25 cellular contexts compared by ENCODE assay signal in genomic region chr21:41848971-41849580, GRCh38. TPM values are rescaled to one million over a fixed set of nuclear protein-coding genes. Genes with fewer than 3 reads are reported as not detected.
A peak's percentile ranks its signal among the peaks of the same experiment; 100 is the strongest.
DNase-seq lines count a peak whose midpoint lies in the region; ATAC-seq and TF ChIP-seq lines count a peak whose summit lies in the region.
"Had no signal": no experiment of that assay in that cellular context is flagged by ENCODE, and none has a peak within 500 bp of the region (broad histone marks: within the 10 kb centered on the region; RNA-seq: fewer than 3 reads in every experiment).

No MANE protein-coding gene starts in this region.

- H3K27me3 ChIP-seq in OCI-LY1 (ENCODE audit: insufficient read depth, low read length) (no peaks in the 10 kb centered on the region), spleen (replicated peaks in 1 of 7) (no peaks in the 10 kb centered on the region)
- H3K27me3 ChIP-seq: BLaER1 had no signal

- no peaks in the 10 kb centered on the region for H3K79me2 ChIP-seq in OCI-LY1 (ENCODE audit: insufficient read depth, low read length)

- H3K27me3 Mint-ChIP-seq in osteocyte (ENCODE audit: unreplicated experiment) = no peaks in the 10 kb centered on the region
- no peaks in the 10 kb centered on the region for H3K27me3 Mint-ChIP-seq in activated CD8-positive, alpha-beta memory T cell treated with anti-CD3 and anti-CD28 coated beads, Interleukin-2, amount 10 ng/mL, durations not matched to agents 7 days and 5 days

- H3K4me3 Mint-ChIP-seq in osteocyte (ENCODE audit: unreplicated experiment) = no peak overlapping the region
- H3K4me3 Mint-ChIP-seq in activated CD8-positive, alpha-beta memory T cell treated with anti-CD3 and anti-CD28 coated beads, Interleukin-2, amount 10 ng/mL, durations not matched to agents 7 days and 5 days = no peak overlapping the region
- H3K4me3 Mint-ChIP-seq: CD8-positive, alpha-beta memory T cell had no signal

- peak; percentile 29 for DNase-seq in NCI-H82 (lab: John Stamatoyannopoulos, UW)
- no peak for DNase-seq in NCI-H82 treated with DMSO at 0.1 percent for 48 hours (lab: John Stamatoyannopoulos, UW; ENCODE audit: unreplicated experiment)
- DNase-seq in left colon = no peak
- DNase-seq in spleen = peak; percentile 16
- DNase-seq in osteocyte (ENCODE audit: extremely low spot score, unreplicated experiment) = no peak
- no peak for DNase-seq in SW480 (ENCODE audit: low spot score)
- DNase-seq in activated CD8-positive, alpha-beta memory T cell treated with anti-CD3 and anti-CD28 coated beads, Interleukin-2, amount 10 ng/mL, durations not matched to agents 7 days and 5 days = no peak
- DNase-seq: ACHN; CD8-positive, alpha-beta memory T cell; GF-D8; IMR-90; NCI-H1105; NCI-H146; NCI-H2029 treated with DMSO at 0.1 percent for 48 hours; NCI-H2171; NCI-H345; NCI-H524; NCI-H774; PC-3; SHP77 had no signal

- H3F3A ChIP-seq in OCI-LY1 (ENCODE audit: insufficient read depth, low read length) = no peaks in the 10 kb centered on the region; the same call in 1 of the 2 replicates

- no peak for TF ChIP-seq POLR2A in spleen (IDR thresholded peaks at IDR 0.05)

- TF ChIP-seq CTCF in OCI-LY1 (IDR thresholded peaks at IDR 0.05; ENCODE audit: low read length) = no peak
- no peak for TF ChIP-seq CTCF in spleen (IDR thresholded peaks at IDR 0.05 in 8 of 11, conservative IDR thresholded peaks at IDR 0.05 in 3 of 11)
- TF ChIP-seq CTCF in osteocyte (IDR thresholded peaks at IDR 0.05) = no peak

- H3K36me3 ChIP-seq in OCI-LY1 (ENCODE audit: insufficient read depth, low read length) (peaks cover 81% of the 10 kb centered on the region), spleen (peaks cover 0 to 88% (median 23%) of the 10 kb centered on the region in 6 donors)

- no peaks in the 10 kb centered on the region for H3K4me1 Mint-ChIP-seq in osteocyte (ENCODE audit: unreplicated experiment)
- H3K4me1 Mint-ChIP-seq in activated CD8-positive, alpha-beta memory T cell treated with anti-CD3 and anti-CD28 coated beads, Interleukin-2, amount 10 ng/mL, durations not matched to agents 7 days and 5 days = no peaks in the 10 kb centered on the region

- H3K4me1 ChIP-seq in OCI-LY1 (ENCODE audit: insufficient read depth, low read length, severe bottlenecking) = peaks cover 68% of the 10 kb centered on the region
- H3K4me1 ChIP-seq in spleen = no peaks in the 10 kb centered on the region

- no peak overlapping the region for H3K9ac ChIP-seq in OCI-LY1 (ENCODE audit: low read length)
- H3K9ac ChIP-seq: BLaER1, KMS-11 had no signal

- no peak overlapping the region for H3K27ac Mint-ChIP-seq in osteocyte (ENCODE audit: unreplicated experiment)
- no peak overlapping the region for H3K27ac Mint-ChIP-seq in activated CD8-positive, alpha-beta memory T cell treated with anti-CD3 and anti-CD28 coated beads, Interleukin-2, amount 10 ng/mL, durations not matched to agents 7 days and 5 days

- H3K9me3 Mint-ChIP-seq in osteocyte (ENCODE audit: unreplicated experiment) = no peaks in the 10 kb centered on the region
- no peaks in the 10 kb centered on the region for H3K9me3 Mint-ChIP-seq in activated CD8-positive, alpha-beta memory T cell treated with anti-CD3 and anti-CD28 coated beads, Interleukin-2, amount 10 ng/mL, durations not matched to agents 7 days and 5 days (ENCODE audit: low read depth)
- H3K9me3 Mint-ChIP-seq: CD8-positive, alpha-beta memory T cell had no signal

- CTCF ChIA-PET in activated CD8-positive, alpha-beta memory T cell treated with anti-CD3 and anti-CD28 coated beads, Interleukin-2, amount 10 ng/mL, durations not matched to agents 7 days and 5 days (lab: Charles Lee) = interaction anchor here (1.2 kb wide), 1 partner anchor 259 kb away, joined by 3 read pairs; no protein-coding TSS in a partner anchor

- WGBS in spleen, 5 donors = 87 to 94% (median 91%) methylated on average over 15 of the region's 15 CpGs

- H3K9me2 ChIP-seq in OCI-LY1 (ENCODE audit: low read depth, low read length) = no peaks in the 10 kb centered on the region

- H3K36me3 Mint-ChIP-seq in osteocyte (ENCODE audit: unreplicated experiment) = peaks cover 12% of the 10 kb centered on the region
- H3K36me3 Mint-ChIP-seq in activated CD8-positive, alpha-beta memory T cell treated with anti-CD3 and anti-CD28 coated beads, Interleukin-2, amount 10 ng/mL, durations not matched to agents 7 days and 5 days = peaks cover 3% of the 10 kb centered on the region

- intact Hi-C loops in left colon (cut with DNase I, micrococcal nuclease) = no loop called here
- intact Hi-C loops in spleen (cut with DNase I; ENCODE audit: low total_unique reads) = no loop called here

- no peak overlapping the region for H3K4me2 ChIP-seq in OCI-LY1 (ENCODE audit: low read length)
- H3K4me2 ChIP-seq: BLaER1, KMS-11 had no signal

- H4K20me1 ChIP-seq in OCI-LY1 (ENCODE audit: insufficient read depth, low read length) = no peaks in the 10 kb centered on the region
- H4K20me1 ChIP-seq: BLaER1 had no signal

- H3K4me3 ChIP-seq in OCI-LY1 (ENCODE audit: low read depth, low read length, poor library complexity, severe bottlenecking) (no peak overlapping the region), spleen (no peak overlapping the region)
- H3K4me3 ChIP-seq: BLaER1, SK-N-MC had no signal

- H3K27ac ChIP-seq in OCI-LY1 (ENCODE audit: low read depth, low read length, poor library complexity, severe bottlenecking) (peak overlapping the region; percentile 93), spleen (no peak overlapping the region)
- H3K27ac ChIP-seq: 22Rv1, BLaER1, KMS-11, SK-N-MC had no signal

- ATAC-seq in left colon = peak; percentile 23
- ATAC-seq in activated CD8-positive, alpha-beta memory T cell treated with anti-CD3 and anti-CD28 coated beads, Interleukin-2, amount 10 ng/mL, durations not matched to agents 7 days and 5 days = no peak
- ATAC-seq: PC-3 had no signal

- H3K9me3 ChIP-seq in OCI-LY1 (ENCODE audit: low read length) (no peaks in the 10 kb centered on the region), spleen (no peaks in the 10 kb centered on the region)
- H3K9me3 ChIP-seq: BLaER1 had no signal

- H2AFZ ChIP-seq in OCI-LY1 (ENCODE audit: low read length) = no peak overlapping the region

RNA-seq across cellular contexts. Expression of gene PRDM15, which starts 30.1 kb away (rescaled TPM):
- total RNA-seq in left colon = 1 to 10 TPM; 5.1 to 7.8 TPM
- 10 to 100 TPM in 6 of 7 donors, 1 to 10 TPM in 1; 8.4 to 18.0 (median 12.2) TPM for total RNA-seq in spleen
- 1 to 10 TPM; 4.4 to 6.5 (median 6.0) TPM for polyA plus RNA-seq in spleen
- total RNA-seq in osteocyte = 6.6 and 11.4 TPM in 2 replicates
- 10 to 100 TPM; 10.8 to 13.4 TPM for total RNA-seq in activated CD8-positive, alpha-beta memory T cell treated with anti-CD3 and anti-CD28 coated beads, Interleukin-2, amount 10 ng/mL, durations not matched to agents 7 days and 5 days

Comparison
In these comparisons a context has a peak if more than half of its experiments do, and no peak if none do; other contexts are left out.
1. DNase-seq: peak in NCI-H82 (single experiment) and spleen (single experiment); none in NCI-H82 treated with DMSO at 0.1 percent for 48 hours (single experiment), left colon (0 of 2), osteocyte (single experiment), SW480 (single experiment) and activated CD8-positive, alpha-beta memory T cell treated with anti-CD3 and anti-CD28 coated beads, Interleukin-2, amount 10 ng/mL, durations not matched to agents 7 days and 5 days (single experiment).